In genomic region chr16:84530590-84530989, GRCh38 we compare ENCODE assay signal across 26 cellular contexts.
"Had no signal": no experiment of that assay in that cellular context is flagged by ENCODE, and none has a peak within 500 bp of the region (broad histone marks: within the 10 kb centered on the region; RNA-seq: fewer than 3 reads in every experiment).

No MANE protein-coding gene starts in this region.

- ATAC-seq: effector memory CD8-positive, alpha-beta T cell; left ventricle myocardium superior; lower lobe of right lung; mucosa of descending colon; natural killer cell treated with Interleukin-12 subunit alpha and Interleukin-12 subunit beta and Interleukin-15 and Interleukin-18, amount 100 ng/mL, for 72 hours; psoas muscle; right cardiac atrium; stimulated activated memory B cell treated with anti-CD40 and anti-IgM and Interleukin-4, amounts not matched to agents 10 μg/mL and 1 μg/mL and 100 μg/mL, for 72 hours; upper lobe of right lung had no signal

- H3K9me3 ChIP-seq: lower lobe of right lung, mucosa of descending colon, ovary, thoracic aorta, upper lobe of right lung, uterus had no signal

- H3K27me3 ChIP-seq: esophagus squamous epithelium, ovary, spleen, tibial nerve, upper lobe of right lung, uterus had no signal

- H3K36me3 ChIP-seq: esophagus squamous epithelium, lower lobe of right lung, ovary, spleen, thoracic aorta, tibial nerve, upper lobe of right lung, uterus had no signal

- H3K27ac ChIP-seq: lower lobe of right lung, ovary, psoas muscle, thoracic aorta, upper lobe of right lung had no signal

- FAIRE-seq: endometrium, frontal cortex, keratinocyte had no signal

- H3K4me3 Mint-ChIP-seq: effector memory CD8-positive, alpha-beta T cell; naive B cell; natural killer cell treated with Interleukin-12 subunit alpha and Interleukin-12 subunit beta and Interleukin-15 and Interleukin-18, amount 100 ng/mL, for 72 hours; stimulated activated memory B cell treated with anti-CD40 and anti-IgM and Interleukin-4, amounts not matched to agents 10 μg/mL and 1 μg/mL and 100 μg/mL, for 72 hours; stimulated activated naive CD8-positive, alpha-beta T cell treated with anti-CD3 and anti-CD28 coated beads, Interleukin-15, Interleukin-2, amounts not matched to agents 100 ng/mL and 50 ng/mL, for 24 hours had no signal

- H3K27me3 Mint-ChIP-seq: effector memory CD8-positive, alpha-beta T cell; stimulated activated naive CD8-positive, alpha-beta T cell treated with anti-CD3 and anti-CD28 coated beads, Interleukin-15, Interleukin-2, amounts not matched to agents 100 ng/mL and 50 ng/mL, for 24 hours had no signal

- H3K4me3 ChIP-seq: esophagus squamous epithelium, lower lobe of right lung, mucosa of descending colon, ovary, psoas muscle, skin epidermis, spleen, thoracic aorta, tibial nerve, upper lobe of right lung, uterus had no signal

- H3K27ac Mint-ChIP-seq: effector memory CD8-positive, alpha-beta T cell; natural killer cell treated with Interleukin-12 subunit alpha and Interleukin-12 subunit beta and Interleukin-15 and Interleukin-18, amount 100 ng/mL, for 72 hours; stimulated activated memory B cell treated with anti-CD40 and anti-IgM and Interleukin-4, amounts not matched to agents 10 μg/mL and 1 μg/mL and 100 μg/mL, for 72 hours; stimulated activated naive CD8-positive, alpha-beta T cell treated with anti-CD3 and anti-CD28 coated beads, Interleukin-15, Interleukin-2, amounts not matched to agents 100 ng/mL and 50 ng/mL, for 24 hours had no signal

- DNase-seq: cortex of kidney; effector memory CD8-positive, alpha-beta T cell; erythroblast; esophagus squamous epithelium; hypothalamus; left ventricle myocardium superior; lower lobe of right lung; naive B cell; occipital lobe; ovary; psoas muscle; right cardiac atrium; spleen; stimulated activated CD4-positive, alpha-beta T cell treated with anti-CD3 and anti-CD28 coated beads, Interleukin-4, amount 100 ng/mL, for 4 hours; upper lobe of right lung; uterus had no signal
